In the genomic region with DNA sequence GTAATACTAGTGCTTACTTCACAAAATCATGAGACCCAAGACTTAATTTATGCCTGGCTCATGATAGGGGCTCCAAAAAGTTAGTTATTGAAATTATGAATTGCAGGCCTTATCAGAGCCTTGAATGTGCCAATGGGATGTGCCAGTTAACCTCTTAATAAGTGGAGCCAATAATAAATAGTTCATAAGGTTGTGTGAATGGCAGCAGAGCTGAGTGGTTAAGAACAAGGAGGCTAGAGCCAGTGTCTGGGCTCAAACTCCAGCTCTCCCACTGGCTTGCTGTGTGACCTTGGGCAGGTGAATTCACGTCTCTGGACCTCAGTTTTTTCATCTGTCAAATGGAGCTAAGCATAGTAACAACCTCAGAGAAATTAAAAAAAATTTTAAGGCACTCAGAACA, we compare ENCODE assay signal across 35 cellular contexts.
"Had no signal": no experiment of that assay in that cellular context is flagged by ENCODE, and none has a peak within 500 bp of the region (broad histone marks: within the 10 kb centered on the region; RNA-seq: fewer than 3 reads in every experiment).

No MANE protein-coding gene starts in this region.

- H3K36me3 ChIP-seq: MG63 had no signal

- H3K4me3 ChIP-seq: MG63 had no signal

- H3K27me3 ChIP-seq: MG63 had no signal

- DNase-seq: MG63, MM.1S, MV-4-11, NCI-H1048, NCI-H1092, NCI-H1092 treated with DMSO at 0.1 percent for 48 hours, NCI-H1105, NCI-H1105 treated with DMSO at 0.1 percent for 48 hours, NCI-H1417, NCI-H1417 treated with DMSO at 0.1 percent for 48 hours, NCI-H1436, NCI-H1436 treated with DMSO at 0.1 percent for 48 hours, NCI-H146, NCI-H1694, NCI-H1694 treated with DMSO at 0.1 percent for 48 hours, NCI-H187, NCI-H187 treated with DMSO at 0.1 percent for 48 hours, NCI-H1930, NCI-H2029, NCI-H2029 treated with DMSO at 0.1 percent for 48 hours, NCI-H2081, NCI-H2081 treated with DMSO at 0.1 percent for 48 hours, NCI-H2107, NCI-H2171, NCI-H2171 treated with DMSO at 0.1 percent for 48 hours, NCI-H2227 treated with DMSO at 0.1 percent for 48 hours, NCI-H226, NCI-H345, NCI-H446, NCI-H446 treated with DMSO at 0.1 percent for 48 hours, NCI-H510A, NCI-H510A treated with DMSO at 0.1 percent for 48 hours, NCI-H524, NCI-H524 treated with DMSO at 0.1 percent for 48 hours, NCI-H526 had no signal

- H3K9me3 ChIP-seq: MG63 had no signal
